ENCODE assay signal across 9 cellular contexts in the genomic region with DNA sequence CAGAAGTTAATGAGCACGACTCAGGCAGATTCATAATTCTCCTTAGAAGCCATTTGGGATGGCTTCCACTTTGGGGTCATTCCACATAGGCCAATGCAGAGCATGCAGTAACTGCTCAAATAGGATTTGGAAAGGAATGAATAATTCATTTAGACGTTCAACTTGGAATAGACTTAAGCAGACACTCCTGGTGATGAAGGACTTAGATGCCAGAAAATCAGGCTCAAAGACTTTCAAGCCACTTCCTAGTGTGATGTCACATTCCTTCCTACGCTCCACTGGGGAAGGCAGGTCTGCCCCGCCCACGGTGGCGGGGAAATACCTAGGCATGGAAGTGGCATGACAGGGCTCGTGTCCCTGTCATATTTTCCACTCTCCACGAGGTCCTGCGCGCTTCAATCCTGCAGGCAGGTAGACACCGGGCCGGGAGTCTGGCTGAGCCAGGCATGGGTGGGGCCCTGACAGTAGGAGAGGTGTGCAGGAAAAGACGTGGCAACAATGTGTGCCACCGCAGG. TPM values are rescaled to one million over a fixed set of nuclear protein-coding genes. Genes with fewer than 3 reads are reported as not detected.
DNase-seq lines count a peak whose midpoint lies in the region; ATAC-seq lines count a peak whose summit lies in the region.
"Had no signal": no experiment of that assay in that cellular context is flagged by ENCODE, and none has a peak within 500 bp of the region (broad histone marks: within the 10 kb centered on the region; RNA-seq: fewer than 3 reads in every experiment).

A gene (plus strand): TSS at position 348 of the 515 bp plus-strand sequence. CDS start 845 bp downstream, outside the sequence.

- H3K9me3 ChIP-seq in ectodermal cell (ENCODE audit: control insufficient read depth, low read length) (no peaks in the 10 kb centered on the region), muscle layer of duodenum (ENCODE audit: control insufficient read depth in 1 of 2, low read length in 2 of 2) (no peaks in the 10 kb centered on the region), thymus (ENCODE audit: control insufficient read depth) (no peaks in the 10 kb centered on the region)

- H3K4me1 ChIP-seq in ectodermal cell (ENCODE audit: control insufficient read depth, insufficient read depth, low read length): no peaks in the 10 kb centered on the region
- no peaks in the 10 kb centered on the region for H3K4me1 ChIP-seq in muscle layer of duodenum (ENCODE audit: control insufficient read depth in 1 of 2, insufficient read depth in 2 of 2, low read length in 2 of 2)
- H3K4me1 ChIP-seq in thymus (ENCODE audit: control insufficient read depth, insufficient read depth, low read length): no peaks in the 10 kb centered on the region

- 70 to 76% methylated on average over 14 of the region's 14 CpGs for WGBS in ectodermal cell, 2 experiments
- 91% methylated on average over 14 of the region's 14 CpGs for WGBS in thymus

- peaks cover 42% of the 10 kb centered on the region for H3K27me3 ChIP-seq in ectodermal cell (ENCODE audit: control insufficient read depth, insufficient read depth, low read length, poor library complexity, severe bottlenecking)
- H3K27me3 ChIP-seq in muscle layer of duodenum (ENCODE audit: low read depth, low read length): no peaks in the 10 kb centered on the region
- peaks cover 5% of the 10 kb centered on the region for H3K27me3 ChIP-seq in thymus (ENCODE audit: control insufficient read depth, insufficient read depth)

- no peak within 1 kb of the TSS for H3K27ac ChIP-seq in ectodermal cell (ENCODE audit: insufficient read depth, low read depth, low read length, poor library complexity, severe bottlenecking)
- no peak within 1 kb of the TSS for H3K27ac ChIP-seq in muscle layer of duodenum (ENCODE audit: low read length)
- H3K27ac ChIP-seq in thymus (ENCODE audit: low read depth): no peak within 1 kb of the TSS

- ATAC-seq in GM18858 (IDR thresholded peaks at IDR 0.05; ENCODE audit: unreplicated experiment): no peak
- ATAC-seq in GM19035 (IDR thresholded peaks at IDR 0.05; ENCODE audit: unreplicated experiment): no peak

- peak; percentile 39 to 40 for DNase-seq in activated CD4-positive, alpha-beta T cell treated with anti-CD3 and anti-CD28 coated beads for 4 hours
- no peak for DNase-seq in activated CD4-positive, alpha-beta T cell treated with anti-CD3 and anti-CD28 coated beads, Interleukin-2, amount 50 U/mL, for 1 hour
- DNase-seq in D341Med (ENCODE audit: low spot score): no peak
- DNase-seq: SHP77 treated with DMSO at 0.1 percent for 48 hours had no signal

- H3K36me3 ChIP-seq in ectodermal cell (ENCODE audit: control insufficient read depth, insufficient read depth, low read length): no peaks in the 10 kb centered on the region
- no peaks in the 10 kb centered on the region for H3K36me3 ChIP-seq in muscle layer of duodenum (ENCODE audit: control insufficient read depth in 1 of 2, insufficient read depth in 2 of 2, low read length in 2 of 2)
- no peaks in the 10 kb centered on the region for H3K36me3 ChIP-seq in thymus (ENCODE audit: control insufficient read depth, insufficient read depth)

- H3K4me3 ChIP-seq in ectodermal cell (ENCODE audit: insufficient read depth, low read depth, low read length) (peak within 1 kb of the TSS; percentile 33), muscle layer of duodenum (ENCODE audit: low read depth in 1 of 2, low read length in 2 of 2) (peak within 1 kb of the TSS; percentile 63 to 64), thymus (ENCODE audit: low read length) (peak within 1 kb of the TSS; percentile 39)

RNA-seq across cellular contexts. Expression of the gene that starts here (rescaled TPM):
- not detected for polyA plus RNA-seq in ectodermal cell (2013, experiment 1 of 4)
- polyA plus RNA-seq in ectodermal cell (2013, experiment 2 of 4): not detected
- polyA plus RNA-seq in ectodermal cell (2013, experiment 3 of 4): not detected
- polyA plus RNA-seq in ectodermal cell (2013, experiment 4 of 4): not detected
- 1.1 TPM for polyA plus RNA-seq in thymus

Comparison
In these comparisons a context has a peak if more than half of its experiments do, and no peak if none do; other contexts are left out.
1. DNase-seq: peak in activated CD4-positive, alpha-beta T cell treated with anti-CD3 and anti-CD28 coated beads for 4 hours (2 of 2); none in activated CD4-positive, alpha-beta T cell treated with anti-CD3 and anti-CD28 coated beads, Interleukin-2, amount 50 U/mL, for 1 hour (single experiment) and D341Med (single experiment).
2. Peak in every context shown above with its lines, with median percentiles within 50 percentile points of each other: H3K4me3 ChIP-seq.